1 cellular context compared by ENCODE assay signal in genomic region chr15:37709669-37710068, GRCh38.
A peak's percentile ranks its signal among the peaks of the same experiment; 100 is the strongest.
TF ChIP-seq lines count a peak whose summit lies in the region.

No MANE protein-coding gene starts in this region.

TF ChIP-seq in HepG2, 621 proteins besides CTCF, POLR2A, EP300 and RAD21 (continued from another document and continues in another):
- TF ChIP-seq ZBTB14 (CRISPR knock-in tag; IDR thresholded peaks at IDR 0.05) (no peak), GATA4 (IDR thresholded peaks at IDR 0.05; ENCODE audit: borderline replicate concordance, low read depth) (0 out of 2 replicates have a peak, but pooled peaks have one; percentile 45), ZNF670 (CRISPR knock-in tag; IDR thresholded peaks at IDR 0.05; ENCODE audit: borderline replicate concordance) (peak; percentile 34; the same call in 1 of the 2 replicates), JUND (CRISPR knock-in tag; IDR thresholded peaks at IDR 0.05) (no peak), HNRNPH1 (optimal IDR thresholded peaks at IDR 0.05; ENCODE audit: low read depth, low read length) (no peak), ARID5B (CRISPR knock-in tag; IDR thresholded peaks at IDR 0.05) (peak; percentile 23; the same call in 1 of the 2 replicates), ZNF44 (CRISPR knock-in tag; IDR thresholded peaks at IDR 0.05) (no peak), RARG (CRISPR knock-in tag; IDR thresholded peaks at IDR 0.05; ENCODE audit: low read depth) (no peak), ZKSCAN5 (CRISPR knock-in tag; IDR thresholded peaks at IDR 0.05) (no peak), GZF1 (CRISPR knock-in tag; IDR thresholded peaks at IDR 0.05) (no peak), PLSCR1 (CRISPR knock-in tag; IDR thresholded peaks at IDR 0.05; ENCODE audit: borderline replicate concordance) (no peak), HNF1B (CRISPR knock-in tag; IDR thresholded peaks at IDR 0.05) (no peak), SKIL (CRISPR knock-in tag; IDR thresholded peaks at IDR 0.05; ENCODE audit: borderline replicate concordance) (no peak), DBP (CRISPR knock-in tag; IDR thresholded peaks at IDR 0.05; ENCODE audit: not compliant biosample characterization) (no peak), HES4 (CRISPR knock-in tag; IDR thresholded peaks at IDR 0.05; ENCODE audit: borderline replicate concordance) (no peak), PAF1 (CRISPR knock-in tag; IDR thresholded peaks at IDR 0.05) (no peak), AKAP8 (CRISPR knock-in tag; IDR thresholded peaks at IDR 0.05) (no peak), BRD4 (CRISPR knock-in tag; IDR thresholded peaks at IDR 0.05) (no peak), DDIT3 (CRISPR knock-in tag; IDR thresholded peaks at IDR 0.05) (no peak), PBX3 (CRISPR knock-in tag; IDR thresholded peaks at IDR 0.05; ENCODE audit: borderline replicate concordance) (no peak), ZNF335 (CRISPR knock-in tag; IDR thresholded peaks at IDR 0.05) (no peak), SCMH1 (CRISPR knock-in tag; IDR thresholded peaks at IDR 0.05; ENCODE audit: borderline replicate concordance) (no peak), PBX2 (CRISPR knock-in tag; IDR thresholded peaks at IDR 0.05) (no peak), MIER2 (CRISPR knock-in tag; IDR thresholded peaks at IDR 0.05) (no peak), ZNF142 (CRISPR knock-in tag; IDR thresholded peaks at IDR 0.05) (no peak), IRF2 (CRISPR knock-in tag; IDR thresholded peaks at IDR 0.05) (no peak), MTA3 (CRISPR knock-in tag; IDR thresholded peaks at IDR 0.05) (no peak), SALL2 (CRISPR knock-in tag; IDR thresholded peaks at IDR 0.05) (no peak), YY1 (IDR thresholded peaks at IDR 0.05; ENCODE audit: insufficient read depth, insufficient replicate concordance, low read depth, low read length) (no peak), PHF8 (CRISPR knock-in tag; IDR thresholded peaks at IDR 0.05) (no peak), FOXP1 (IDR thresholded peaks at IDR 0.05) (peak; percentile 68; the same call in 1 of the 2 replicates), FOXP1 (CRISPR knock-in tag; IDR thresholded peaks at IDR 0.05) (peak; percentile 88), ZNF597 (CRISPR knock-in tag; IDR thresholded peaks at IDR 0.05) (no peak), ZNF619 (CRISPR knock-in tag; IDR thresholded peaks at IDR 0.05) (no peak), PHF5A (CRISPR knock-in tag; IDR thresholded peaks at IDR 0.05; ENCODE audit: low read depth, unreplicated experiment) (no peak), HDAC1 (CRISPR knock-in tag; IDR thresholded peaks at IDR 0.05) (peak; percentile 63; the same call in 1 of the 2 replicates)
